1 cellular context compared by ENCODE assay signal in genomic region chr5:176410486-176411180, GRCh38.
TF ChIP-seq lines count a peak whose summit lies in the region.

No MANE protein-coding gene starts in this region.

TF ChIP-seq in HEK293T, 16 proteins besides CTCF, POLR2A, EP300 and RAD21:
- no peak for TF ChIP-seq HDGF (IDR thresholded peaks at IDR 0.05; ENCODE audit: borderline replicate concordance)
